ENCODE assay signal across 11 cellular contexts in the genomic region with DNA sequence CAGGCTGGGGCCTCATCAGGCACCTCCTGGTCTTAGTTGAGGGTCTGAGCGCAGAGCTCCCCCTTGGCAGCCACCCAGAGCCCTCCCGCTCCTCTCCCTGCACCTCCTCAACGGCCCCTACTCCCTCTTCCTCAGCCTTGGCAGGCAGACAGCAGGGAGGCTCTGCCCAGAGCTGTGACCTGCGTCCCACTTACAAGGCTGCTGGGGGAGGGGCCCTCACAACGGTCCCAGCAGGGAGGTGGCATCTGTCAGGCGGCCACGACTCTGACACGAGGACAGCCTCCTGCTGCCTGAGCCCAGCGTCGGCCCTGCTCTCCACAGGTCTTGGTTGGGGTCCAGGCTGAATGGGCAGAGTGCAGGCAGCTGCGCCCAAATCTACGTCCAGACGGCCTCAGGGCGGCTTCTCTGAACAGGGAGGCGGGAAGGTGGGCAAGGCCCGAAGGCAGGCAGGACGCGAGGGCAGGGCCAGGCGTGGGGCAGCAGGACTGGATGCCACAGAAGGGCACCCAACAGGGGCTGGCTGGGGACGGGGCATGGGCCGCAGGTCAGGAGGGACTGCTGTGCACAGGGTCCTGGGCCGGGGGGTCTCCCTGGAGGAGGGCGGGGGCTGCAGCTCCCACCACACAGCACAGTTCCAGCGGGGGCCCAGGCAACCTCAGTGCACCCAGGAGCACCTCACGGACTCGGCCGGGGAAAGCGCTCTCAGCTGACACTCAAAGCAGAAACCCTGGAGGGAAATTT. TPM values are rescaled to one million over a fixed set of nuclear protein-coding genes. Genes with fewer than 3 reads are reported as not detected.
DNase-seq lines count a peak whose midpoint lies in the region; ATAC-seq and TF ChIP-seq lines count a peak whose summit lies in the region.
"Had no signal": no experiment of that assay in that cellular context is flagged by ENCODE, and none has a peak within 500 bp of the region (broad histone marks: within the 10 kb centered on the region; RNA-seq: fewer than 3 reads in every experiment).

No MANE protein-coding gene starts in this region.

- POLR2A ChIA-PET in naive thymus-derived CD4-positive, alpha-beta T cell (lab: Charles Lee), result no interaction called here

- H3K27ac ChIP-seq in endodermal cell (ENCODE audit: low read depth, low read length), result no peak overlapping the region
- H3K27ac ChIP-seq in naive thymus-derived CD4-positive, alpha-beta T cell (ENCODE audit: low read depth, low read length), result no peak overlapping the region
- H3K27ac ChIP-seq: SJSA1 had no signal

- ATAC-seq in stimulated activated naive CD8-positive, alpha-beta T cell treated with anti-CD3 and anti-CD28 coated beads, Interleukin-15, amount 100 ng/mL, for 72 hours, result peak; percentile 22
- no peak for ATAC-seq in stimulated activated naive CD8-positive, alpha-beta T cell treated with anti-CD3 and anti-CD28 coated beads, Interleukin-15, Interleukin-2, amounts not matched to agents 100 U/mL and 50 U/mL, for 24 hours
- ATAC-seq in HG03439 (IDR thresholded peaks at IDR 0.05; ENCODE audit: unreplicated experiment) (no peak), GM18870 (IDR thresholded peaks at IDR 0.05; ENCODE audit: unreplicated experiment) (no peak)
- ATAC-seq in naive thymus-derived CD4-positive, alpha-beta T cell, result no peak

- intact Hi-C loops in naive thymus-derived CD4-positive, alpha-beta T cell (cut with micrococcal nuclease), result no loop called here

- peaks cover 10% of the 10 kb centered on the region for H3K36me3 Mint-ChIP-seq in endodermal cell (ENCODE audit: low read depth)
- H3K36me3 Mint-ChIP-seq in mesothelial cell of epicardium, result peaks cover 8% of the 10 kb centered on the region
- H3K36me3 Mint-ChIP-seq in naive thymus-derived CD4-positive, alpha-beta T cell, result peaks cover 0 to 7% (median 0%) of the 10 kb centered on the region in 5 donors

- H3K9me3 Mint-ChIP-seq in stimulated activated naive CD8-positive, alpha-beta T cell treated with anti-CD3 and anti-CD28 coated beads, Interleukin-15, amount 100 ng/mL, for 72 hours, result no peaks in the 10 kb centered on the region
- H3K9me3 Mint-ChIP-seq in endodermal cell (no peaks in the 10 kb centered on the region), mesothelial cell of epicardium (no peaks in the 10 kb centered on the region)
- H3K9me3 Mint-ChIP-seq in naive thymus-derived CD4-positive, alpha-beta T cell, result no peaks in the 10 kb centered on the region
- H3K9me3 Mint-ChIP-seq: CD4-positive, alpha-beta memory T cell had no signal

- H3K9me3 ChIP-seq in endodermal cell (ENCODE audit: control insufficient read depth, low read length), result no peaks in the 10 kb centered on the region
- H3K9me3 ChIP-seq in naive thymus-derived CD4-positive, alpha-beta T cell (ENCODE audit: control insufficient read depth in 2 of 3, low read length in 3 of 3), result no peaks in the 10 kb centered on the region
- H3K9me3 ChIP-seq: SJSA1 had no signal

- CTCF ChIA-PET in naive thymus-derived CD4-positive, alpha-beta T cell (lab: Charles Lee), result no interaction called here

- no peak overlapping the region for H3K4me3 Mint-ChIP-seq in stimulated activated naive CD8-positive, alpha-beta T cell treated with anti-CD3 and anti-CD28 coated beads, Interleukin-15, amount 100 ng/mL, for 72 hours
- H3K4me3 Mint-ChIP-seq in endodermal cell (no peak overlapping the region), mesothelial cell of epicardium (no peak overlapping the region)
- no peak overlapping the region for H3K4me3 Mint-ChIP-seq in naive thymus-derived CD4-positive, alpha-beta T cell
- H3K4me3 Mint-ChIP-seq: CD4-positive, alpha-beta memory T cell had no signal

- H3K27me3 ChIP-seq in endodermal cell (ENCODE audit: control insufficient read depth, insufficient read depth, low read length, poor library complexity, severe bottlenecking), result no peaks in the 10 kb centered on the region
- H3K27me3 ChIP-seq in naive thymus-derived CD4-positive, alpha-beta T cell (ENCODE audit: control insufficient read depth in 2 of 2, insufficient read depth in 2 of 2, low read length in 2 of 2), result no peaks in the 10 kb centered on the region
- H3K27me3 ChIP-seq: SJSA1 had no signal

- peak overlapping the region in 1 of 2 donors; percentile 90 for H3K27ac Mint-ChIP-seq in stimulated activated naive CD8-positive, alpha-beta T cell treated with anti-CD3 and anti-CD28 coated beads, Interleukin-15, amount 100 ng/mL, for 72 hours
- H3K27ac Mint-ChIP-seq in endodermal cell (no peak overlapping the region), mesothelial cell of epicardium (peak overlapping the region; percentile 43)
- H3K27ac Mint-ChIP-seq in naive thymus-derived CD4-positive, alpha-beta T cell, result peak overlapping the region in 3 of 9 donors; percentile 59 to 77 (median 62)

- no peak overlapping the region for H3K4me3 ChIP-seq in endodermal cell (ENCODE audit: low read length)
- H3K4me3 ChIP-seq in naive thymus-derived CD4-positive, alpha-beta T cell (ENCODE audit: low read length), result no peak overlapping the region
- H3K4me3 ChIP-seq: SJSA1 had no signal

- no peak overlapping the region for H3K9ac ChIP-seq in endodermal cell (ENCODE audit: extremely low read depth, low read length, poor library complexity, severe bottlenecking)

- no peak for DNase-seq in stimulated activated naive CD8-positive, alpha-beta T cell treated with anti-CD3 and anti-CD28 coated beads, Interleukin-15, amount 100 ng/mL, for 72 hours
- DNase-seq in stimulated activated naive CD8-positive, alpha-beta T cell treated with anti-CD3 and anti-CD28 coated beads, Interleukin-15, Interleukin-2, amounts not matched to agents 100 U/mL and 50 U/mL, for 24 hours, result no peak
- DNase-seq in endodermal cell (peak; percentile 51), mesothelial cell of epicardium (ENCODE audit: low spot score in 2 of 2, unreplicated experiment in 2 of 2) (peak; percentile 35 to 65), iPS-NIHi11 (ENCODE audit: low spot score) (no peak)
- no peak for DNase-seq in naive thymus-derived CD4-positive, alpha-beta T cell
- DNase-seq: activated gamma-delta T cell treated with Interleukin-2 at 50 U/mL for 16 hours had no signal

- H3K36me3 ChIP-seq in endodermal cell (ENCODE audit: control insufficient read depth, insufficient read depth, low read length), result peaks cover 6% of the 10 kb centered on the region
- H3K36me3 ChIP-seq in naive thymus-derived CD4-positive, alpha-beta T cell (ENCODE audit: control insufficient read depth in 2 of 3, insufficient read depth in 3 of 3, low read length in 3 of 3), result peaks cover 0 to 23% (median 0%) of the 10 kb centered on the region in 3 experiments

- 74 to 88% methylated on average over 17 to 28 of the region's 28 CpGs for WGBS in endodermal cell (ENCODE audit: insufficient coverage in 1 of 2, insufficient read length in 1 of 2), 2 experiments

- H3K27me3 Mint-ChIP-seq in stimulated activated naive CD8-positive, alpha-beta T cell treated with anti-CD3 and anti-CD28 coated beads, Interleukin-15, amount 100 ng/mL, for 72 hours, result no peaks in the 10 kb centered on the region
- H3K27me3 Mint-ChIP-seq in endodermal cell (ENCODE audit: insufficient read depth), result no peaks in the 10 kb centered on the region
- no peaks in the 10 kb centered on the region for H3K27me3 Mint-ChIP-seq in mesothelial cell of epicardium (ENCODE audit: low read depth)
- no peaks in the 10 kb centered on the region for H3K27me3 Mint-ChIP-seq in naive thymus-derived CD4-positive, alpha-beta T cell
- H3K27me3 Mint-ChIP-seq: CD4-positive, alpha-beta memory T cell had no signal

- H3K4me1 Mint-ChIP-seq in stimulated activated naive CD8-positive, alpha-beta T cell treated with anti-CD3 and anti-CD28 coated beads, Interleukin-15, amount 100 ng/mL, for 72 hours, result peaks cover 49% of the 10 kb centered on the region
- H3K4me1 Mint-ChIP-seq in endodermal cell (peaks cover 6% of the 10 kb centered on the region), mesothelial cell of epicardium (peaks cover 9% of the 10 kb centered on the region)
- peaks cover 10 to 20% (median 14%) of the 10 kb centered on the region in 7 donors for H3K4me1 Mint-ChIP-seq in naive thymus-derived CD4-positive, alpha-beta T cell

- H3K4me1 ChIP-seq in endodermal cell (ENCODE audit: control insufficient read depth, insufficient read depth, low read length), result peaks cover 10% of the 10 kb centered on the region
- H3K4me1 ChIP-seq in naive thymus-derived CD4-positive, alpha-beta T cell (ENCODE audit: control insufficient read depth in 2 of 2, insufficient read depth in 2 of 2, low read length in 2 of 2), result peaks cover 8 to 12% of the 10 kb centered on the region in 2 donors
- H3K4me1 ChIP-seq: SJSA1 had no signal

- TF ChIP-seq CTCF in endodermal cell (conservative IDR thresholded peaks at IDR 0.05), result no peak
- no peak for TF ChIP-seq CTCF in mesothelial cell of epicardium (IDR thresholded peaks at IDR 0.05; ENCODE audit: unreplicated experiment)

RNA-seq across cellular contexts. Expression of a gene that starts 7.5 kb away (rescaled TPM):
- total RNA-seq in endodermal cell (10 to 100 TPM; 28.8 to 29.4 TPM), mesothelial cell of epicardium (32.6 to 36.8 TPM (median 33.0 TPM) in 3 replicates)
- 19.9 TPM for polyA plus RNA-seq in endodermal cell (2013, experiment 1 of 2)
- 16.4 TPM for polyA plus RNA-seq in endodermal cell (2013, experiment 2 of 2)
- 10 to 100 TPM; 10.5 to 49.1 (median 21.6) TPM for total RNA-seq in naive thymus-derived CD4-positive, alpha-beta T cell
- polyA plus RNA-seq in naive thymus-derived CD4-positive, alpha-beta T cell, result 10 to 100 TPM; 11.7 to 15.6 TPM

Comparison
In these comparisons a context has a peak if more than half of its experiments do, and no peak if none do; other contexts are left out.
1. DNase-seq: peak in endodermal cell (single experiment) and mesothelial cell of epicardium (2 of 2); none in stimulated activated naive CD8-positive, alpha-beta T cell treated with anti-CD3 and anti-CD28 coated beads, Interleukin-15, amount 100 ng/mL, for 72 hours (0 of 2), stimulated activated naive CD8-positive, alpha-beta T cell treated with anti-CD3 and anti-CD28 coated beads, Interleukin-15, Interleukin-2, amounts not matched to agents 100 U/mL and 50 U/mL, for 24 hours (single experiment), naive thymus-derived CD4-positive, alpha-beta T cell (0 of 9) and iPS-NIHi11 (single experiment).